ENCODE assay signal across 17 cellular contexts in the genomic region with DNA sequence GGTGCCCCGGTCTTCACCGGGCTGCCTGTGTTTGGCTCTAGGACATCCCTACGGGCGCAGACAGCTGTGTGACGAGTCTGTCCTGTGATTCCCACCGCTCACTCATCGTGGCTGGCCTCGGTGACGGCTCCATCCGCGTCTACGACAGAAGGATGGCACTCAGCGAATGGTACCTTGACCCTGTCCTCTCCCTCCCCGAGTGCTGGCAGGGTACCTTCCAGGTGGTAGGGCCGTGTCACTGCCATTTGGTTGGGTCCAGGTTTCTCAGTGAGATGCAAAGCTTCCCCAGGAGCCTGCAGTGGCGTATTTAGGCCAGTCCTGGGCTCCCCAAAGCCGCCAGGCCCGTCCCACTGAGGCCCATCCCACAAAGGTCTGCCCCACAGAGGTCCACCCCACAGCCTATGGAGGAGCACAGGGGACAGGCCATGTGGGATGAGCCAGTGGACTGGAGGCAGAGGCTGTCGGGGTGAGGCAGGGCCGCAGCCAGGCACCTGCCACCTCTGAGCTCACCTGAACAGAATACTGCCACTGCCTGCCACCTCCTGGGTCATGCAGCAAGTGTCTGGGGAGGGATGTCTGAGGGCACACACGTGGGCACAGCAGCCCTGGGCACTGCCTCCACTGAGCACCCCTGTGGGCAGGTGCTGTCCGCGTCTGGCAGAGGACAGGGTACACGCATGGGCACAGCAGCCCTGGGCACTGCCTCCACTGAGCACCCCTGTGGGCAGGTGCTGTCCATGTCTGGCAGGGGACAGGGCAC. TPM values are rescaled to one million over a fixed set of nuclear protein-coding genes. Genes with fewer than 3 reads are reported as not detected.
A peak's percentile ranks its signal among the peaks of the same experiment; 100 is the strongest.
DNase-seq lines count a peak whose midpoint lies in the region; ATAC-seq and TF ChIP-seq lines count a peak whose summit lies in the region.
"Had no signal": no experiment of that assay in that cellular context is flagged by ENCODE, and none has a peak within 500 bp of the region (broad histone marks: within the 10 kb centered on the region; RNA-seq: fewer than 3 reads in every experiment).

No MANE protein-coding gene starts in this region.

- no peaks in the 10 kb centered on the region for H3K9me3 Mint-ChIP-seq in activated naive CD4-positive, alpha-beta T cell treated with anti-CD3 and anti-CD28 coated beads, Interleukin-2, amount 50 U/mL, for 72 hours
- no peaks in the 10 kb centered on the region for H3K9me3 Mint-ChIP-seq in naive thymus-derived CD8-positive, alpha-beta T cell
- no peaks in the 10 kb centered on the region for H3K9me3 Mint-ChIP-seq in activated naive CD8-positive, alpha-beta T cell treated with anti-CD3 and anti-CD28 coated beads, Interleukin-2, amount 50 U/mL, for 24 hours
- H3K9me3 Mint-ChIP-seq: activated naive CD8-positive, alpha-beta T cell treated with anti-CD3 and anti-CD28 coated beads, Interleukin-2, amount 10 ng/mL, durations not matched to agents 7 days and 5 days; T-helper 2 cell treated with Interferon-gamma antibody and Interleukin-4, amounts not matched to agents 5 μg/mL and 100 μg/mL, for 36 hours had no signal

- H3K9me3 ChIP-seq in left ventricle myocardium inferior (replicated peaks), result no peaks in the 10 kb centered on the region
- H3K9me3 ChIP-seq in aorta (ENCODE audit: control insufficient read depth, low read length), result no peaks in the 10 kb centered on the region
- H3K9me3 ChIP-seq: A549, thyroid gland had no signal

- H3K4me1 ChIP-seq in left ventricle myocardium inferior (peaks cover 24% of the 10 kb centered on the region), aorta (ENCODE audit: control insufficient read depth in 1 of 2, insufficient read depth in 2 of 2, low read length in 2 of 2) (no peaks in the 10 kb centered on the region)
- H3K4me1 ChIP-seq: A549 had no signal

- H3K36me3 ChIP-seq in left ventricle myocardium inferior (peaks cover 14% of the 10 kb centered on the region), aorta (ENCODE audit: control insufficient read depth in 1 of 2, insufficient read depth in 2 of 2, low read length in 1 of 2) (no peaks in the 10 kb centered on the region)

- WGBS in aorta, 2 donors, result 69 to 70% methylated on average over 24 of the region's 24 CpGs

- peak overlapping the region; percentile 61 to 86 for H3K27ac Mint-ChIP-seq in activated naive CD4-positive, alpha-beta T cell treated with anti-CD3 and anti-CD28 coated beads, Interleukin-2, amount 50 U/mL, for 72 hours
- peak overlapping the region in 1 of 10 donors; percentile 53 for H3K27ac Mint-ChIP-seq in naive thymus-derived CD8-positive, alpha-beta T cell
- no peak overlapping the region for H3K27ac Mint-ChIP-seq in activated naive CD8-positive, alpha-beta T cell treated with anti-CD3 and anti-CD28 coated beads, Interleukin-2, amount 50 U/mL, for 24 hours
- H3K27ac Mint-ChIP-seq: activated CD4-positive, alpha-beta T cell treated with anti-CD3 and anti-CD28 coated beads for 36 hours; activated naive CD8-positive, alpha-beta T cell treated with anti-CD3 and anti-CD28 coated beads, Interleukin-2, amount 10 ng/mL, durations not matched to agents 7 days and 5 days; CD4-positive, CD25-positive, alpha-beta regulatory T cell; T-helper 2 cell treated with Interferon-gamma antibody and Interleukin-4, amounts not matched to agents 5 μg/mL and 100 μg/mL, for 36 hours had no signal

- no peak for DNase-seq in activated naive CD4-positive, alpha-beta T cell treated with anti-CD3 and anti-CD28 coated beads, Interleukin-2, amount 50 U/mL, for 72 hours (ENCODE audit: low spot score in 2 of 2)
- no peak for DNase-seq in activated naive CD4-positive, alpha-beta T cell treated with anti-CD3 and anti-CD28 coated beads, Interleukin-2, amount 50 U/mL, for 16 hours
- no peak for DNase-seq in left ventricle myocardium inferior
- DNase-seq in retina, result peak; percentile 7
- DNase-seq in aorta, result peak in 1 of 2 donors; percentile 49
- no peak for DNase-seq in naive thymus-derived CD8-positive, alpha-beta T cell
- no peak for DNase-seq in activated naive CD8-positive, alpha-beta T cell treated with anti-CD3 and anti-CD28 coated beads, Interleukin-2, amount 50 U/mL, for 24 hours
- DNase-seq in hypothalamus (lab: John Stamatoyannopoulos, UW), result no peak
- DNase-seq: activated CD4-positive, alpha-beta T cell treated with anti-CD3 and anti-CD28 coated beads for 36 hours; activated naive CD8-positive, alpha-beta T cell treated with anti-CD3 and anti-CD28 coated beads, Interleukin-2, amount 10 ng/mL, durations not matched to agents 7 days and 5 days; activated T-cell treated with anti-CD3 and anti-CD28 coated beads for 4 hours; CD4-positive, CD25-positive, alpha-beta regulatory T cell; mesendoderm; NCI-H2029 treated with DMSO at 0.1 percent for 48 hours; thyroid gland had no signal

- no peaks in the 10 kb centered on the region for H3K36me3 Mint-ChIP-seq in activated naive CD4-positive, alpha-beta T cell treated with anti-CD3 and anti-CD28 coated beads, Interleukin-2, amount 50 U/mL, for 72 hours
- H3K36me3 Mint-ChIP-seq in naive thymus-derived CD8-positive, alpha-beta T cell, result peaks cover 0 to 20% (median 4%) of the 10 kb centered on the region in 3 donors
- H3K36me3 Mint-ChIP-seq in activated naive CD8-positive, alpha-beta T cell treated with anti-CD3 and anti-CD28 coated beads, Interleukin-2, amount 50 U/mL, for 24 hours (ENCODE audit: low read depth), result peaks cover 4% of the 10 kb centered on the region

- ATAC-seq in activated naive CD4-positive, alpha-beta T cell treated with anti-CD3 and anti-CD28 coated beads, Interleukin-2, amount 50 U/mL, for 72 hours, result peak in 1 of 2 donors; percentile 19
- ATAC-seq in aorta (ENCODE audit: low FRiP score), result no peak
- no peak for ATAC-seq in naive thymus-derived CD8-positive, alpha-beta T cell
- ATAC-seq in activated naive CD8-positive, alpha-beta T cell treated with anti-CD3 and anti-CD28 coated beads, Interleukin-2, amount 50 U/mL, for 24 hours, result no peak
- ATAC-seq: activated CD4-positive, alpha-beta T cell treated with anti-CD3 and anti-CD28 coated beads for 36 hours had no signal

- no peaks in the 10 kb centered on the region for H3K27me3 Mint-ChIP-seq in naive thymus-derived CD8-positive, alpha-beta T cell
- H3K27me3 Mint-ChIP-seq in activated naive CD8-positive, alpha-beta T cell treated with anti-CD3 and anti-CD28 coated beads, Interleukin-2, amount 50 U/mL, for 24 hours, result no peaks in the 10 kb centered on the region
- H3K27me3 Mint-ChIP-seq: activated CD4-positive, alpha-beta T cell treated with anti-CD3 and anti-CD28 coated beads for 36 hours; activated naive CD8-positive, alpha-beta T cell treated with anti-CD3 and anti-CD28 coated beads, Interleukin-2, amount 10 ng/mL, durations not matched to agents 7 days and 5 days; CD4-positive, CD25-positive, alpha-beta regulatory T cell had no signal

- TF ChIP-seq CTCF in left ventricle myocardium inferior (IDR thresholded peaks at IDR 0.05; ENCODE audit: borderline replicate concordance), result no peak

- H3K27me3 ChIP-seq in left ventricle myocardium inferior (ENCODE audit: low read depth), result no peaks in the 10 kb centered on the region
- H3K27me3 ChIP-seq in aorta (ENCODE audit: control insufficient read depth in 1 of 2, insufficient read depth in 2 of 2, low read length in 1 of 2), result no peaks in the 10 kb centered on the region
- H3K27me3 ChIP-seq: thyroid gland had no signal

- H3K27ac ChIP-seq in left ventricle myocardium inferior (replicated peaks), result peak overlapping the region; percentile 92
- peak overlapping the region; percentile 16 to 73 for H3K27ac ChIP-seq in aorta (ENCODE audit: low read depth in 1 of 2, low read length in 2 of 2)
- H3K27ac ChIP-seq: A549, thyroid gland had no signal

- peaks cover 0 to 8% (median under 1%) of the 10 kb centered on the region in 4 donors for H3K4me1 Mint-ChIP-seq in naive thymus-derived CD8-positive, alpha-beta T cell
- H3K4me1 Mint-ChIP-seq in activated naive CD8-positive, alpha-beta T cell treated with anti-CD3 and anti-CD28 coated beads, Interleukin-2, amount 50 U/mL, for 24 hours, result peaks cover 2% of the 10 kb centered on the region
- H3K4me1 Mint-ChIP-seq: activated CD4-positive, alpha-beta T cell treated with anti-CD3 and anti-CD28 coated beads for 36 hours; activated naive CD8-positive, alpha-beta T cell treated with anti-CD3 and anti-CD28 coated beads, Interleukin-2, amount 10 ng/mL, durations not matched to agents 7 days and 5 days; CD4-positive, CD25-positive, alpha-beta regulatory T cell had no signal

- intact Hi-C loops in left ventricle myocardium inferior (cut with micrococcal nuclease), result no loop called here
- intact Hi-C loops in aorta (cut with DNase I), result no loop called here

- POLR2A ChIA-PET in naive thymus-derived CD8-positive, alpha-beta T cell (lab: Charles Lee), result no interaction called here

- H3K4me3 ChIP-seq in left ventricle myocardium inferior, result peak overlapping the region; percentile 42
- H3K4me3 ChIP-seq in aorta (ENCODE audit: low read length in 2 of 2), result no peak overlapping the region
- H3K4me3 ChIP-seq: A549, thyroid gland had no signal

- no peak overlapping the region for H3K4me3 Mint-ChIP-seq in naive thymus-derived CD8-positive, alpha-beta T cell
- no peak overlapping the region for H3K4me3 Mint-ChIP-seq in activated naive CD8-positive, alpha-beta T cell treated with anti-CD3 and anti-CD28 coated beads, Interleukin-2, amount 50 U/mL, for 24 hours
- H3K4me3 Mint-ChIP-seq: activated CD4-positive, alpha-beta T cell treated with anti-CD3 and anti-CD28 coated beads for 36 hours; activated naive CD8-positive, alpha-beta T cell treated with anti-CD3 and anti-CD28 coated beads, Interleukin-2, amount 10 ng/mL, durations not matched to agents 7 days and 5 days; CD4-positive, CD25-positive, alpha-beta regulatory T cell; T-helper 2 cell treated with Interferon-gamma antibody and Interleukin-4, amounts not matched to agents 5 μg/mL and 100 μg/mL, for 36 hours had no signal

RNA-seq across cellular contexts. Expression of gene CHMP6, which starts 31.4 kb away (rescaled TPM):
- 10 to 100 TPM in 1 of 2 donors, 1 to 10 TPM in 1; 9.7 to 18.5 TPM for total RNA-seq in activated naive CD4-positive, alpha-beta T cell treated with anti-CD3 and anti-CD28 coated beads, Interleukin-2, amount 50 U/mL, for 72 hours
- total RNA-seq in left ventricle myocardium inferior (15.9 TPM), aorta (10 to 100 TPM; 22.9 to 30.9 TPM)
- 10 to 100 TPM; 15.9 to 30.8 TPM for polyA plus RNA-seq in aorta
- total RNA-seq in naive thymus-derived CD8-positive, alpha-beta T cell, result 10 to 100 TPM; 40.1 to 47.6 TPM
- 10 to 100 TPM; 41.3 to 43.2 (median 41.6) TPM for polyA plus RNA-seq in naive thymus-derived CD8-positive, alpha-beta T cell
